9 cellular contexts compared by ENCODE assay signal in the genomic region with DNA sequence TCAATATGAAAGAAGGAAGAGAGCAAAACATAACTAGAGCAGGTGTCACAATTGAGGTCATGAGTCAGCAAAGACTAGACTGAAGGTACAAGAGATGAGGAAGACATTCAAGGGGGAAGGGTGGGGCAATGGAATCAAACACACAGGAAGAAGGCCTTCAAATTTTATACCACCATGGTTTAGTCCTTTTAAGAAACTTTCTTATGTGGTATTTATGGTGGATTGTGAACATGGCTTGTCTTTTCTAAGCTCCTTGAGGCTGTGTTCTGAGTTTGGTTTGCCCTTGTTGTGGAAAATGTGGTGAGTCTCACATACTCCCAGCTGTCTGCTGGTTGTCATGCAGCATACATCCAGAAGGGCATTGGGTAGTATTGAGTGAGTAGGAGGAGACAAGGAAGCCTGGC.
A peak's percentile ranks its signal among the peaks of the same experiment; 100 is the strongest.
DNase-seq lines count a peak whose midpoint lies in the region; ATAC-seq and TF ChIP-seq lines count a peak whose summit lies in the region.
"Had no signal": no experiment of that assay in that cellular context is flagged by ENCODE, and none has a peak within 500 bp of the region (broad histone marks: within the 10 kb centered on the region; RNA-seq: fewer than 3 reads in every experiment).

No MANE protein-coding gene starts in this region.

- no peak overlapping the region for H3K18ac ChIP-seq in H9 (ENCODE audit: insufficient read length, low read depth, low read length)

- no peaks in the 10 kb centered on the region for H3K79me1 ChIP-seq in H9 (ENCODE audit: insufficient read depth, low read depth, low read length, poor library complexity, severe bottlenecking)

- no peak overlapping the region for H4K91ac ChIP-seq in H9 (ENCODE audit: insufficient read length, low read depth, low read length)

- H3K27ac ChIP-seq in H9 (ENCODE audit: insufficient read length, low read depth, low read length) = no peak overlapping the region
- H3K27ac ChIP-seq: BLaER1 treated with 17β-estradiol and CSF1 and Interleukin-3, amounts not matched to agents 10 nM and 100 nM had no signal

- ATAC-seq in HG03432 (IDR thresholded peaks at IDR 0.05; ENCODE audit: unreplicated experiment) (peak; percentile 95), left lobe of liver (no peak), Right ventricle myocardium inferior (no peak)

- no peaks in the 10 kb centered on the region for H4K20me1 ChIP-seq in H9 (ENCODE audit: control insufficient read depth, insufficient read depth, insufficient read length)
- H4K20me1 ChIP-seq: BLaER1 treated with 17β-estradiol and CSF1 and Interleukin-3, amounts not matched to agents 10 nM and 100 nM had no signal

- no peak overlapping the region for H2BK120ac ChIP-seq in H9 (ENCODE audit: low read depth, low read length, poor library complexity, severe bottlenecking)

- no peaks in the 10 kb centered on the region for H3K79me2 ChIP-seq in H9 (ENCODE audit: insufficient read depth, low read length)

- no peak overlapping the region for H2BK15ac ChIP-seq in H9 (ENCODE audit: low read depth, low read length)

- H3K4ac ChIP-seq in H9 (ENCODE audit: low read depth, low read length) = no peak overlapping the region

- H3T11ph ChIP-seq in H9 (ENCODE audit: low read length) = no peak overlapping the region

- H3K9me3 Mint-ChIP-seq in activated T-helper 1 cell treated with anti-CD3 and anti-CD28 coated beads, Interleukin-12 subunit alpha, Interleukin-12 subunit beta, Interleukin-2, Interleukin-4 antibody, amounts not matched to agents 30 ng/mL and 10 ng/mL and 1 ng/mL, durations not matched to agents 14 hours and 24 hours and 36 hours = no peaks in the 10 kb centered on the region
- peaks cover 3 to 5% of the 10 kb centered on the region in 2 experiments for H3K9me3 Mint-ChIP-seq in H9

- H2BK5ac ChIP-seq in H9 (ENCODE audit: insufficient read length, low read length) = no peak overlapping the region

- H3K56ac ChIP-seq in H9 (ENCODE audit: insufficient read length, low read depth, low read length) = no peak overlapping the region

- no peak overlapping the region for H2BK20ac ChIP-seq in H9 (ENCODE audit: low read depth, low read length, poor library complexity, severe bottlenecking)

- TF ChIP-seq CTCF in H9 (conservative IDR thresholded peaks at IDR 0.05) = no peak

- H3K23ac ChIP-seq in H9 (ENCODE audit: insufficient read length, low read depth, low read length) = no peak overlapping the region

- no peak overlapping the region for H3K14ac ChIP-seq in H9 (ENCODE audit: insufficient read depth, low read length)

- peaks cover 25% of the 10 kb centered on the region for H3K27me3 Mint-ChIP-seq in activated T-helper 1 cell treated with anti-CD3 and anti-CD28 coated beads, Interleukin-12 subunit alpha, Interleukin-12 subunit beta, Interleukin-2, Interleukin-4 antibody, amounts not matched to agents 30 ng/mL and 10 ng/mL and 1 ng/mL, durations not matched to agents 14 hours and 24 hours and 36 hours (ENCODE audit: insufficient read depth)
- H3K27me3 Mint-ChIP-seq in H9 (ENCODE audit: low read depth) = no peaks in the 10 kb centered on the region

- H3K36me3 Mint-ChIP-seq in activated T-helper 1 cell treated with anti-CD3 and anti-CD28 coated beads, Interleukin-12 subunit alpha, Interleukin-12 subunit beta, Interleukin-2, Interleukin-4 antibody, amounts not matched to agents 30 ng/mL and 10 ng/mL and 1 ng/mL, durations not matched to agents 14 hours and 24 hours and 36 hours (ENCODE audit: low read depth) = no peaks in the 10 kb centered on the region
- peaks cover 2 to 5% (median 2%) of the 10 kb centered on the region in 3 experiments; a peak in 4 of 7 replicates for H3K36me3 Mint-ChIP-seq in H9 (ENCODE audit: insufficient read depth in 1 of 3, low read depth in 3 of 3)

- peak overlapping the region; percentile 2 for H3K4me3 Mint-ChIP-seq in activated T-helper 1 cell treated with anti-CD3 and anti-CD28 coated beads, Interleukin-12 subunit alpha, Interleukin-12 subunit beta, Interleukin-2, Interleukin-4 antibody, amounts not matched to agents 30 ng/mL and 10 ng/mL and 1 ng/mL, durations not matched to agents 14 hours and 24 hours and 36 hours
- no peak overlapping the region for H3K4me3 Mint-ChIP-seq in H9

- peak overlapping the region; percentile 45 for H3K27ac Mint-ChIP-seq in activated T-helper 1 cell treated with anti-CD3 and anti-CD28 coated beads, Interleukin-12 subunit alpha, Interleukin-12 subunit beta, Interleukin-2, Interleukin-4 antibody, amounts not matched to agents 30 ng/mL and 10 ng/mL and 1 ng/mL, durations not matched to agents 14 hours and 24 hours and 36 hours
- H3K27ac Mint-ChIP-seq in H9 = no peak overlapping the region

- H2AK5ac ChIP-seq in H9 (ENCODE audit: insufficient read length, low read length) = no peak overlapping the region

- no peaks in the 10 kb centered on the region for H3K4me1 ChIP-seq in H9 (ENCODE audit: insufficient read depth, low read length)

- no peaks in the 10 kb centered on the region for H3K27me3 ChIP-seq in H9 (ENCODE audit: insufficient read depth, low read length)
- H3K27me3 ChIP-seq: BLaER1 treated with 17β-estradiol and CSF1 and Interleukin-3, amounts not matched to agents 10 nM and 100 nM had no signal

- no peak overlapping the region for H3K9ac ChIP-seq in H9 (ENCODE audit: extremely low read depth, insufficient read length, low read length)
- H3K9ac ChIP-seq: BLaER1 treated with 17β-estradiol and CSF1 and Interleukin-3, amounts not matched to agents 10 nM and 100 nM had no signal

- no peaks in the 10 kb centered on the region for H3K9me3 ChIP-seq in H9 (ENCODE audit: control insufficient read depth, low read depth, low read length)
- H3K9me3 ChIP-seq: BLaER1 treated with 17β-estradiol and CSF1 and Interleukin-3, amounts not matched to agents 10 nM and 100 nM had no signal

- H3K23me2 ChIP-seq in H9 (ENCODE audit: insufficient read length, low read depth, low read length, poor library complexity, severe bottlenecking) = no peaks in the 10 kb centered on the region

- intact Hi-C loops in activated T-helper 1 cell treated with anti-CD3 and anti-CD28 coated beads, Interleukin-12 subunit alpha, Interleukin-12 subunit beta, Interleukin-2, Interleukin-4 antibody, amounts not matched to agents 30 ng/mL and 10 ng/mL and 1 ng/mL, durations not matched to agents 14 hours and 24 hours and 36 hours (cut with micrococcal nuclease) = loop anchor here (1.0 to 10.0 kb wide), 7 partner anchors 8 to 685 kb away; no protein-coding TSS in a partner anchor
- intact Hi-C loops in Right ventricle myocardium inferior (cut with DNase I) (no loop called here), head of caudate nucleus (cut with DNase I) (no loop called here)

- peaks cover 18% of the 10 kb centered on the region for H3K4me1 Mint-ChIP-seq in activated T-helper 1 cell treated with anti-CD3 and anti-CD28 coated beads, Interleukin-12 subunit alpha, Interleukin-12 subunit beta, Interleukin-2, Interleukin-4 antibody, amounts not matched to agents 30 ng/mL and 10 ng/mL and 1 ng/mL, durations not matched to agents 14 hours and 24 hours and 36 hours (ENCODE audit: low read depth)
- peaks cover 3 to 7% of the 10 kb centered on the region in 2 experiments for H3K4me1 Mint-ChIP-seq in H9

- no peak overlapping the region for H2BK12ac ChIP-seq in H9 (ENCODE audit: insufficient read length, low read depth, low read length)

- no peak overlapping the region for H2AFZ ChIP-seq in H9 (ENCODE audit: low read length)

- H4K5ac ChIP-seq in H9 (ENCODE audit: insufficient read length, low read depth, low read length) = no peak overlapping the region

- no peak overlapping the region for H4K8ac ChIP-seq in H9 (replicated peaks; ENCODE audit: insufficient read length, low read depth, low read length)

- no peak overlapping the region for H3K4me2 ChIP-seq in H9 (ENCODE audit: insufficient read depth, insufficient read length, low read length)

- DNase-seq in stimulated activated CD4-positive, alpha-beta T cell treated with anti-CD3 and anti-CD28 coated beads, Interleukin-12 subunit alpha, Interleukin-12 subunit beta, amount 100 ng/mL, for 48 hours (ENCODE audit: low read depth in 2 of 3, low spot score in 1 of 3) = peak; percentile 8 to 38 (median 15)
- no peak for DNase-seq in stimulated activated CD4-positive, alpha-beta T cell treated with anti-CD3 and anti-CD28 coated beads, Interleukin-12 subunit alpha, Interleukin-12 subunit beta, amount 100 ng/mL, for 4 hours
- DNase-seq in activated T-helper 1 cell treated with anti-CD3 and anti-CD28 coated beads, Interleukin-12 subunit alpha, Interleukin-12 subunit beta, Interleukin-2, Interleukin-4 antibody, amounts not matched to agents 30 ng/mL and 10 ng/mL and 1 ng/mL, durations not matched to agents 14 hours and 24 hours and 36 hours (ENCODE audit: low spot score) = peak; percentile 64
- DNase-seq in left lobe of liver (ENCODE audit: low spot score) (no peak), Right ventricle myocardium inferior (ENCODE audit: missing footprints) (no peak), H9 (no peak), head of caudate nucleus (no peak)

Comparison
In these comparisons a context has a peak if more than half of its experiments do, and no peak if none do; other contexts are left out.
1. DNase-seq: peak in stimulated activated CD4-positive, alpha-beta T cell treated with anti-CD3 and anti-CD28 coated beads, Interleukin-12 subunit alpha, Interleukin-12 subunit beta, amount 100 ng/mL, for 48 hours (3 of 3) and activated T-helper 1 cell treated with anti-CD3 and anti-CD28 coated beads, Interleukin-12 subunit alpha, Interleukin-12 subunit beta, Interleukin-2, Interleukin-4 antibody, amounts not matched to agents 30 ng/mL and 10 ng/mL and 1 ng/mL, durations not matched to agents 14 hours and 24 hours and 36 hours (single experiment); none in stimulated activated CD4-positive, alpha-beta T cell treated with anti-CD3 and anti-CD28 coated beads, Interleukin-12 subunit alpha, Interleukin-12 subunit beta, amount 100 ng/mL, for 4 hours (single experiment), left lobe of liver (single experiment), Right ventricle myocardium inferior (single experiment), H9 (single experiment) and head of caudate nucleus (0 of 42).